In genomic region chr11:69080361-69080973, GRCh38 we compare ENCODE assay signal across 8 cellular contexts. TPM values are rescaled to one million over a fixed set of nuclear protein-coding genes. Genes with fewer than 3 reads are reported as not detected.
DNase-seq lines count a peak whose midpoint lies in the region; ATAC-seq and TF ChIP-seq lines count a peak whose summit lies in the region.

No MANE protein-coding gene starts in this region.

- peak; percentile 11 for DNase-seq in activated T-cell treated with anti-CD3 and anti-CD28 coated beads for 1 hour (ENCODE audit: low read depth)
- DNase-seq in activated T-cell treated with anti-CD3 and anti-CD28 coated beads for 4 hours: no peak
- DNase-seq in RWPE1 (ENCODE audit: low spot score): peak; percentile 77
- no peak for DNase-seq in effector memory CD4-positive, alpha-beta T cell
- no peak for DNase-seq in stimulated activated effector memory CD8-positive, alpha-beta T cell treated with anti-CD3 and anti-CD28 coated beads, Interleukin-12 subunit alpha, Interleukin-12 subunit beta, amount 100 ng/mL, for 72 hours (ENCODE audit: low spot score in 2 of 2)
- DNase-seq in amygdala (lab: John Stamatoyannopoulos, UW): no peak
- no peak for DNase-seq in mesothelial cell of epicardium (ENCODE audit: low spot score in 2 of 2, unreplicated experiment in 2 of 2)

- H3K9me3 Mint-ChIP-seq in stimulated activated effector memory CD8-positive, alpha-beta T cell treated with anti-CD3 and anti-CD28 coated beads, Interleukin-12 subunit alpha, Interleukin-12 subunit beta, amount 100 ng/mL, for 72 hours: no peaks in the 10 kb centered on the region
- H3K9me3 Mint-ChIP-seq in mesothelial cell of epicardium: no peaks in the 10 kb centered on the region

- H3K27ac ChIP-seq in RWPE1: peak overlapping the region; percentile 83
- H3K27ac ChIP-seq in effector memory CD4-positive, alpha-beta T cell (ENCODE audit: insufficient read depth, low read length, poor library complexity, severe bottlenecking): peak overlapping the region; percentile 42

- H3K9me3 ChIP-seq in effector memory CD4-positive, alpha-beta T cell (ENCODE audit: control insufficient read depth, low read length): no peaks in the 10 kb centered on the region

- peak overlapping the region; percentile 91 for H3K27ac Mint-ChIP-seq in stimulated activated effector memory CD8-positive, alpha-beta T cell treated with anti-CD3 and anti-CD28 coated beads, Interleukin-12 subunit alpha, Interleukin-12 subunit beta, amount 100 ng/mL, for 72 hours
- H3K27ac Mint-ChIP-seq in mesothelial cell of epicardium: no peak overlapping the region

- peaks cover 20% of the 10 kb centered on the region for H3K4me1 Mint-ChIP-seq in stimulated activated effector memory CD8-positive, alpha-beta T cell treated with anti-CD3 and anti-CD28 coated beads, Interleukin-12 subunit alpha, Interleukin-12 subunit beta, amount 100 ng/mL, for 72 hours
- H3K4me1 Mint-ChIP-seq in mesothelial cell of epicardium: no peaks in the 10 kb centered on the region

- no peaks in the 10 kb centered on the region for H3K36me3 ChIP-seq in effector memory CD4-positive, alpha-beta T cell (ENCODE audit: control insufficient read depth, insufficient read depth, low read length)

- peak; percentile 75 for ATAC-seq in stimulated activated effector memory CD8-positive, alpha-beta T cell treated with anti-CD3 and anti-CD28 coated beads, Interleukin-12 subunit alpha, Interleukin-12 subunit beta, amount 100 ng/mL, for 72 hours
- no peak for ATAC-seq in HG03139 (IDR thresholded peaks at IDR 0.05; ENCODE audit: unreplicated experiment)

- no peaks in the 10 kb centered on the region for H3K27me3 ChIP-seq in effector memory CD4-positive, alpha-beta T cell (replicated peaks; ENCODE audit: control insufficient read depth, insufficient read depth, low read length, poor library complexity, severe bottlenecking)

- no peak overlapping the region for H3K4me3 ChIP-seq in effector memory CD4-positive, alpha-beta T cell (ENCODE audit: insufficient read depth, low read depth, low read length, poor library complexity, severe bottlenecking)

- CTCF ChIA-PET in RWPE1 (lab: Yijun Ruan, JAX): interaction anchor here (0.6 to 1.5 kb wide), 2 partner anchors 10 to 564 kb away, joined by 3 to 4 read pairs; no protein-coding TSS in a partner anchor

- no peak overlapping the region for H3K4me3 Mint-ChIP-seq in stimulated activated effector memory CD8-positive, alpha-beta T cell treated with anti-CD3 and anti-CD28 coated beads, Interleukin-12 subunit alpha, Interleukin-12 subunit beta, amount 100 ng/mL, for 72 hours
- no peak overlapping the region for H3K4me3 Mint-ChIP-seq in mesothelial cell of epicardium

- POLR2A ChIA-PET in RWPE1 (lab: Yijun Ruan, JAX; ENCODE audit: low non-redundant PET): no interaction called here

- TF ChIP-seq CTCF in RWPE1 (conservative IDR thresholded peaks at IDR 0.05; ENCODE audit: low read depth) (no peak), mesothelial cell of epicardium (IDR thresholded peaks at IDR 0.05; ENCODE audit: unreplicated experiment) (no peak)

- H3K27me3 Mint-ChIP-seq in mesothelial cell of epicardium (ENCODE audit: low read depth): no peaks in the 10 kb centered on the region

- peaks cover 18% of the 10 kb centered on the region for H3K4me1 ChIP-seq in effector memory CD4-positive, alpha-beta T cell (ENCODE audit: control insufficient read depth, insufficient read depth, low read length, poor library complexity, severe bottlenecking)

- no peaks in the 10 kb centered on the region for H3K36me3 Mint-ChIP-seq in stimulated activated effector memory CD8-positive, alpha-beta T cell treated with anti-CD3 and anti-CD28 coated beads, Interleukin-12 subunit alpha, Interleukin-12 subunit beta, amount 100 ng/mL, for 72 hours
- peaks cover 8% of the 10 kb centered on the region for H3K36me3 Mint-ChIP-seq in mesothelial cell of epicardium

RNA-seq across cellular contexts. Expression of gene TPCN2, which starts 31.7 kb away (rescaled TPM):
- total RNA-seq in mesothelial cell of epicardium: 20.5 to 23.7 TPM (median 22.1 TPM) in 3 replicates

Comparison
In these comparisons a context has a peak if more than half of its experiments do, and no peak if none do; other contexts are left out.
1. DNase-seq: peak in activated T-cell treated with anti-CD3 and anti-CD28 coated beads for 1 hour (single experiment) and RWPE1 (single experiment); none in activated T-cell treated with anti-CD3 and anti-CD28 coated beads for 4 hours (single experiment), effector memory CD4-positive, alpha-beta T cell (0 of 3), stimulated activated effector memory CD8-positive, alpha-beta T cell treated with anti-CD3 and anti-CD28 coated beads, Interleukin-12 subunit alpha, Interleukin-12 subunit beta, amount 100 ng/mL, for 72 hours (0 of 2), amygdala (0 of 56) and mesothelial cell of epicardium (0 of 2).